7 cellular contexts compared by ENCODE assay signal in the genomic region with DNA sequence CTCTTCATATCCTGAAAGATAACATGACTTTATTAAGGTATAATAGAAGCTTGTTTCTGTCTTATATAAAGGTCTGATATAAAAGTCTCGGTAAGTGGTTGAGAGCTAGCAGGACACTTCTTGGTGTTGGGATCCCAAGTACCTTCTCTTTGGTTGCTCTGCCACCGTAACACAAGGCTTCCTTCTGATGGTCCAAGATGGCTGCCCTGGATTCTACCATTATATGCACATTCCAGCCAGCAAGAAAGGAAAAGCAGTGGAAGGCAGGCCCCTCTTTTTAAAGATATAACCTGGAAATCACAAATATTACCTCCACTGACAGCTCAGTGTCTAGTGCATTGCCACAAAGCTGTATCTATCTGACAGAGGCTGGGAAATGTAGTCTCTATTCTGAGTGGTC.
"Had no signal": no experiment of that assay in that cellular context is flagged by ENCODE, and none has a peak within 500 bp of the region (broad histone marks: within the 10 kb centered on the region; RNA-seq: fewer than 3 reads in every experiment).

No MANE protein-coding gene starts in this region.

- H3K4me3 ChIP-seq: GM23248, K562 had no signal

- H3K4me1 Mint-ChIP-seq: H9 had no signal

- H2AFZ ChIP-seq: GM23248 had no signal

- ATAC-seq: K562 had no signal

- H3K4me3 Mint-ChIP-seq: H9 had no signal

- H3K27ac Mint-ChIP-seq: H9 had no signal

- H3K9ac ChIP-seq: GM23248 had no signal

- H3K9me3 Mint-ChIP-seq: H9 had no signal

- FAIRE-seq: H54, K562 had no signal

- H3K27ac ChIP-seq: GM23248 had no signal

- DNase-seq: GM23248, GOT3, H9, HCEC 1CT, IMR-90 had no signal
